1 cellular context compared by ENCODE assay signal in the genomic region with DNA sequence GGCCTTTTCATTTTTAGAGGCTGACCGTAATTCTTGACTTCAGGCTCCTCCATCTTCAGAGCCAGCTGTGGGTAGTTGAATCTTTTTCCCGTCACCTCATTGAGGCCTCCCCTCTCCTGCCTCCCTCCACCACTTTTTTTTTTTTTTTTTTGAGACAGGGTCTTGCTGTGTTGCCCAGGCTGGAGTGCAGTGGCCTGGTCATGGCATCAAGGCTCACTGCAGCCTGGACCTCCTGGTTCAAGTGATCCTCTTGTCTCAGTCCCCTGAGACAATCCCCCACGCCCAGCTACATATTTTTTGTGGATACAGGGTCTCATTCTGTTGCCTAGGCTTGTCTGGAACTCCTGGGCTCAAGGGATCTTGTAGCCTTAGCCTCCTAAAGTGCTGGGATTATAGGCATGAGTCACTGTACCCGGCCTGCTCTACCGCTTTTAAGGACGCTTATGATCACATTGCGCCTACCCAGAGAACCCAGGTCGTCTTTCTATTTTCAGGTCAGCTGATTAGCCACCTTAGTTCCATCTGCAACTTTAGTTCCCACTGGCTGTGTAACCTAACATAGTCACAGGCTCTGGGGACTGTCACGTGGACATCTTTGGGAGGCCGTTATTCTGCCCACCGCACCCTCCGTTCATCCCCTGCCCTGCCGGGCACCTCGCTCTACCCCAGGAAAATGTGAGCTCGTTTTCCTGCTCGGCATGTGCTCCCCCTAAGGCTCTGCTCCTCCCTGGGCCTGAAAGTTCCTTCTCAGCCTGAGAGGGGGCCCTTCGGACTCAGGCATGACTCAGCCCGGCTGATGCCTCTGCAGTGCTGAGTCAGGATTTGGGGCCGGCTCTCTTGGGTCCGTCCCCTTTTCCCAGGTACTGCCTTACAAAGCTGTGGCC.
TF ChIP-seq lines count a peak whose summit lies in the region.

No MANE protein-coding gene starts in this region.

TF ChIP-seq in GM12878, 131 proteins besides CTCF, POLR2A, EP300 and RAD21 (continued from another document):
- TF ChIP-seq IRF5 (IDR thresholded peaks at IDR 0.05; ENCODE audit: borderline replicate concordance) (no peak), ESRRA (IDR thresholded peaks at IDR 0.05; ENCODE audit: low read length) (no peak), MYC (IDR thresholded peaks at IDR 0.05; ENCODE audit: insufficient read depth, insufficient read length, insufficient replicate concordance, low read length, severe bottlenecking) (no peak), CHD1 (IDR thresholded peaks at IDR 0.05; ENCODE audit: low read depth, low read length) (no peak), KDM1A (IDR thresholded peaks at IDR 0.05; ENCODE audit: borderline replicate concordance) (no peak)
- TF ChIP-seq, protein P1, sequence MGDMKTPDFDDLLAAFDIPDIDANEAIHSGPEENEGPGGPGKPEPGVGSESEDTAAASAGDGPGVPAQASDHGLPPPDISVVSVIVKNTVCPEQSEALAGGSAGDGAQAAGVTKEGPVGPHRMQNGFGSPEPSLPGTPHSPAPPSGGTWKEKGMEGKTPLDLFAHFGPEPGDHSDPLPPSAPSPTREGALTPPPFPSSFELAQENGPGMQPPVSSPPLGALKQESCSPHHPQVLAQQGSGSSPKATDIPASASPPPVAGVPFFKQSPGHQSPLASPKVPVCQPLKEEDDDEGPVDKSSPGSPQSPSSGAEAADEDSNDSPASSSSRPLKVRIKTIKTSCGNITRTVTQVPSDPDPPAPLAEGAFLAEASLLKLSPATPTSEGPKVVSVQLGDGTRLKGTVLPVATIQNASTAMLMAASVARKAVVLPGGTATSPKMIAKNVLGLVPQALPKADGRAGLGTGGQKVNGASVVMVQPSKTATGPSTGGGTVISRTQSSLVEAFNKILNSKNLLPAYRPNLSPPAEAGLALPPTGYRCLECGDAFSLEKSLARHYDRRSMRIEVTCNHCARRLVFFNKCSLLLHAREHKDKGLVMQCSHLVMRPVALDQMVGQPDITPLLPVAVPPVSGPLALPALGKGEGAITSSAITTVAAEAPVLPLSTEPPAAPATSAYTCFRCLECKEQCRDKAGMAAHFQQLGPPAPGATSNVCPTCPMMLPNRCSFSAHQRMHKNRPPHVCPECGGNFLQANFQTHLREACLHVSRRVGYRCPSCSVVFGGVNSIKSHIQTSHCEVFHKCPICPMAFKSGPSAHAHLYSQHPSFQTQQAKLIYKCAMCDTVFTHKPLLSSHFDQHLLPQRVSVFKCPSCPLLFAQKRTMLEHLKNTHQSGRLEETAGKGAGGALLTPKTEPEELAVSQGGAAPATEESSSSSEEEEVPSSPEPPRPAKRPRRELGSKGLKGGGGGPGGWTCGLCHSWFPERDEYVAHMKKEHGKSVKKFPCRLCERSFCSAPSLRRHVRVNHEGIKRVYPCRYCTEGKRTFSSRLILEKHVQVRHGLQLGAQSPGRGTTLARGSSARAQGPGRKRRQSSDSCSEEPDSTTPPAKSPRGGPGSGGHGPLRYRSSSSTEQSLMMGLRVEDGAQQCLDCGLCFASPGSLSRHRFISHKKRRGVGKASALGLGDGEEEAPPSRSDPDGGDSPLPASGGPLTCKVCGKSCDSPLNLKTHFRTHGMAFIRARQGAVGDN (IDR thresholded peaks at IDR 0.05), result no peak
- TF ChIP-seq, protein P2, sequence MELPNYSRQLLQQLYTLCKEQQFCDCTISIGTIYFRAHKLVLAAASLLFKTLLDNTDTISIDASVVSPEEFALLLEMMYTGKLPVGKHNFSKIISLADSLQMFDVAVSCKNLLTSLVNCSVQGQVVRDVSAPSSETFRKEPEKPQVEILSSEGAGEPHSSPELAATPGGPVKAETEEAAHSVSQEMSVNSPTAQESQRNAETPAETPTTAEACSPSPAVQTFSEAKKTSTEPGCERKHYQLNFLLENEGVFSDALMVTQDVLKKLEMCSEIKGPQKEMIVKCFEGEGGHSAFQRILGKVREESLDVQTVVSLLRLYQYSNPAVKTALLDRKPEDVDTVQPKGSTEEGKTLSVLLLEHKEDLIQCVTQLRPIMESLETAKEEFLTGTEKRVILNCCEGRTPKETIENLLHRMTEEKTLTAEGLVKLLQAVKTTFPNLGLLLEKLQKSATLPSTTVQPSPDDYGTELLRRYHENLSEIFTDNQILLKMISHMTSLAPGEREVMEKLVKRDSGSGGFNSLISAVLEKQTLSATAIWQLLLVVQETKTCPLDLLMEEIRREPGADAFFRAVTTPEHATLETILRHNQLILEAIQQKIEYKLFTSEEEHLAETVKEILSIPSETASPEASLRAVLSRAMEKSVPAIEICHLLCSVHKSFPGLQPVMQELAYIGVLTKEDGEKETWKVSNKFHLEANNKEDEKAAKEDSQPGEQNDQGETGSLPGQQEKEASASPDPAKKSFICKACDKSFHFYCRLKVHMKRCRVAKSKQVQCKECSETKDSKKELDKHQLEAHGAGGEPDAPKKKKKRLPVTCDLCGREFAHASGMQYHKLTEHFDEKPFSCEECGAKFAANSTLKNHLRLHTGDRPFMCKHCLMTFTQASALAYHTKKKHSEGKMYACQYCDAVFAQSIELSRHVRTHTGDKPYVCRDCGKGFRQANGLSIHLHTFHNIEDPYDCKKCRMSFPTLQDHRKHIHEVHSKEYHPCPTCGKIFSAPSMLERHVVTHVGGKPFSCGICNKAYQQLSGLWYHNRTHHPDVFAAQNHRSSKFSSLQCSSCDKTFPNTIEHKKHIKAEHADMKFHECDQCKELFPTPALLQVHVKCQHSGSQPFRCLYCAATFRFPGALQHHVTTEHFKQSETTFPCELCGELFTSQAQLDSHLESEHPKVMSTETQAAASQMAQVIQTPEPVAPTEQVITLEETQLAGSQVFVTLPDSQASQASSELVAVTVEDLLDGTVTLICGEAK (IDR thresholded peaks at IDR 0.05; ENCODE audit: borderline replicate concordance), result no peak
